9 cellular contexts compared by ENCODE assay signal in genomic region chr12:130715150-130715995, GRCh38. TPM values are rescaled to one million over a fixed set of nuclear protein-coding genes. Genes with fewer than 3 reads are reported as not detected.
A peak's percentile ranks its signal among the peaks of the same experiment; 100 is the strongest.
DNase-seq lines count a peak whose midpoint lies in the region; ATAC-seq and TF ChIP-seq lines count a peak whose summit lies in the region.
"Had no signal": no experiment of that assay in that cellular context is flagged by ENCODE, and none has a peak within 500 bp of the region (broad histone marks: within the 10 kb centered on the region; RNA-seq: fewer than 3 reads in every experiment).

No MANE protein-coding gene starts in this region.

- peaks cover 76% of the 10 kb centered on the region for H3K27me3 Mint-ChIP-seq in WTC11 (ENCODE audit: low read depth)
- H3K27me3 Mint-ChIP-seq in stimulated activated memory B cell treated with anti-CD40 and anti-IgM and Interleukin-4, amounts not matched to agents 10 μg/mL and 1 μg/mL and 100 μg/mL, for 72 hours = peaks cover 78% of the 10 kb centered on the region

- peaks cover 23 to 51% (median 41%) of the 10 kb centered on the region in 5 donors for H3K27me3 ChIP-seq in subcutaneous abdominal adipose tissue (ENCODE audit: control insufficient read depth in 5 of 5, insufficient read depth in 4 of 5, low read length in 5 of 5)

- H3K36me3 Mint-ChIP-seq in WTC11 = peaks cover 9% of the 10 kb centered on the region; the same call in 1 of the 2 replicates
- no peaks in the 10 kb centered on the region for H3K36me3 Mint-ChIP-seq in stimulated activated memory B cell treated with anti-CD40 and anti-IgM and Interleukin-4, amounts not matched to agents 10 μg/mL and 1 μg/mL and 100 μg/mL, for 72 hours

- no peaks in the 10 kb centered on the region for H3K36me3 ChIP-seq in subcutaneous abdominal adipose tissue (ENCODE audit: control insufficient read depth in 5 of 5, insufficient read depth in 5 of 5, low read length in 5 of 5)

- H3K4me1 Mint-ChIP-seq in WTC11 = peaks cover 25% of the 10 kb centered on the region
- no peaks in the 10 kb centered on the region for H3K4me1 Mint-ChIP-seq in stimulated activated memory B cell treated with anti-CD40 and anti-IgM and Interleukin-4, amounts not matched to agents 10 μg/mL and 1 μg/mL and 100 μg/mL, for 72 hours

- H3K9ac ChIP-seq in subcutaneous abdominal adipose tissue (ENCODE audit: low read length in 5 of 5) = no peak overlapping the region

- DNase-seq in NCI-H1105 (lab: John Stamatoyannopoulos, UW) = peak; percentile 11
- no peak for DNase-seq in NCI-H1105 treated with DMSO at 0.1 percent for 48 hours (lab: John Stamatoyannopoulos, UW)
- DNase-seq in WTC11 (ENCODE audit: low spot score) = no peak
- DNase-seq in left kidney (ENCODE audit: low read depth, low spot score) = peak; percentile 77
- no peak for DNase-seq in HT-29 (ENCODE audit: low spot score)
- no peak for DNase-seq in cortex of kidney (lab: John Stamatoyannopoulos, UW)

- ATAC-seq in WTC11 = peak; percentile 6
- no peak for ATAC-seq in stimulated activated memory B cell treated with anti-CD40 and anti-IgM and Interleukin-4, amounts not matched to agents 10 μg/mL and 1 μg/mL and 100 μg/mL, for 72 hours

- no peak for TF ChIP-seq CTCF in WTC11 (IDR thresholded peaks at IDR 0.05)

- POLR2A ChIA-PET in WTC11 (lab: Charles Lee) = interaction anchor here (0.6 to 1.7 kb wide), 2 partner anchors 13 to 15 kb away, joined by 3 to 4 read pairs; no protein-coding TSS in a partner anchor

- H3K9me3 Mint-ChIP-seq in WTC11 = peaks cover 10% of the 10 kb centered on the region
- H3K9me3 Mint-ChIP-seq in stimulated activated memory B cell treated with anti-CD40 and anti-IgM and Interleukin-4, amounts not matched to agents 10 μg/mL and 1 μg/mL and 100 μg/mL, for 72 hours = peaks cover 4% of the 10 kb centered on the region

- peak overlapping the region; percentile 90 for H3K4me3 Mint-ChIP-seq in WTC11
- H3K4me3 Mint-ChIP-seq in stimulated activated memory B cell treated with anti-CD40 and anti-IgM and Interleukin-4, amounts not matched to agents 10 μg/mL and 1 μg/mL and 100 μg/mL, for 72 hours = no peak overlapping the region
- H3K4me3 Mint-ChIP-seq: T-helper 1 cell treated with Interleukin-12 subunit alpha and Interleukin-12 subunit beta and Interleukin-4 antibody, amounts not matched to agents 30 μg/mL and 1 μg/mL, for 36 hours had no signal

- H3K27ac Mint-ChIP-seq in WTC11 = no peak overlapping the region
- no peak overlapping the region for H3K27ac Mint-ChIP-seq in stimulated activated memory B cell treated with anti-CD40 and anti-IgM and Interleukin-4, amounts not matched to agents 10 μg/mL and 1 μg/mL and 100 μg/mL, for 72 hours
- H3K27ac Mint-ChIP-seq: T-helper 1 cell treated with Interleukin-12 subunit alpha and Interleukin-12 subunit beta and Interleukin-4 antibody, amounts not matched to agents 30 μg/mL and 1 μg/mL, for 36 hours had no signal

- H3K27ac ChIP-seq in subcutaneous abdominal adipose tissue (ENCODE audit: low read depth, low read length) = no peak overlapping the region

- CTCF ChIA-PET in WTC11 (lab: Charles Lee) = interaction anchor here (0.8 to 1.1 kb wide), 2 partner anchors 32 to 33 kb away, joined by 3 read pairs; no protein-coding TSS in a partner anchor

- peak overlapping the region; percentile 4 to 46 (median 29) for H3K4me3 ChIP-seq in subcutaneous abdominal adipose tissue (ENCODE audit: low read depth in 1 of 5, low read length in 5 of 5)

- H3K4me1 ChIP-seq in subcutaneous abdominal adipose tissue (ENCODE audit: control insufficient read depth in 5 of 5, insufficient read depth in 5 of 5, low read length in 5 of 5) = peaks cover 3 to 30% (median 26%) of the 10 kb centered on the region in 5 donors

- peaks cover 0 to 8% (median 5%) of the 10 kb centered on the region in 5 donors for H3K9me3 ChIP-seq in subcutaneous abdominal adipose tissue (ENCODE audit: control insufficient read depth in 5 of 5, low read length in 5 of 5)

TF ChIP-seq in WTC11, 78 proteins besides CTCF, POLR2A, EP300 and RAD21:
- no peak for TF ChIP-seq MYBL2 (CRISPR knock-in tag; IDR thresholded peaks at IDR 0.05)

RNA-seq across cellular contexts. Expression of gene RIMBP2, which starts 0.7 kb away (rescaled TPM):
- total RNA-seq in WTC11 (2021) = 1.3 to 2.6 TPM (median 1.5 TPM) in 3 replicates
- total RNA-seq in HT-29 (2014; rRNA removed; shearing (Covaris generic)) = 0.34 and 0.97 TPM in 2 replicates

Comparison
In these comparisons a context has a peak if more than half of its experiments do, and no peak if none do; other contexts are left out.
1. DNase-seq: peak in NCI-H1105 (single experiment) and left kidney (single experiment); none in NCI-H1105 treated with DMSO at 0.1 percent for 48 hours (single experiment), WTC11 (single experiment), HT-29 (single experiment) and cortex of kidney (single experiment).